In the genomic region with DNA sequence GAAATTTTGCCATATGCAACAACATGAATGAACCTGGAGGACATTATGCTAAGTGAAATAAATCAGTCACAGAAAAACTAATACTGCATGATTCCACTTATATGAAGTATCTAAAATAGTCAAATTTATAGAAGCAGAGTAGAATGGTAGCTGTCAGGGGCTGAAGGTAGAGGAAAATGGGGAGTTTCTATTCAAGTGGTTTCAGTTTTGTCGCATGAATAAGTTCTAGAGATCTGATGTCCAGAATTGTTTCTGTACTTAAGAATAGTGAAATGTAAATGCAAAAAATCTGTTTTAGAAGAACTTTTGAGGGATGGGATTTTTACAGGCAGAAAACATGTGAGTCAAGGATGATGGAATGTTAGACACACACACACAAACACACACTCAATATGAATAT, we compare ENCODE assay signal across 37 cellular contexts. TPM values are rescaled to one million over a fixed set of nuclear protein-coding genes. Genes with fewer than 3 reads are reported as not detected.
"Had no signal": no experiment of that assay in that cellular context is flagged by ENCODE, and none has a peak within 500 bp of the region (broad histone marks: within the 10 kb centered on the region; RNA-seq: fewer than 3 reads in every experiment).

No MANE protein-coding gene starts in this region.

- H3K27ac Mint-ChIP-seq: activated B cell treated with CpG ODN at 0.5 μM for 24 hours; activated CD4-positive, alpha-beta memory T cell treated with anti-CD3 and anti-CD28 coated beads for 36 hours; activated CD4-positive, alpha-beta T cell treated with anti-CD3 and anti-CD28 coated beads, Interleukin-2, amount 10 ng/mL, durations not matched to agents 24 days and 14 days; activated CD8-positive, alpha-beta T cell treated with anti-CD3 and anti-CD28 coated beads for 36 hours; activated naive CD4-positive, alpha-beta T cell treated with anti-CD3 and anti-CD28 coated beads for 36 hours; activated naive CD4-positive, alpha-beta T cell treated with anti-CD3 and anti-CD28 coated beads, Interleukin-2, amount 50 U/mL, for 72 hours; activated naive CD8-positive, alpha-beta T cell treated with anti-CD3 and anti-CD28 coated beads for 36 hours; activated T-cell treated with anti-CD3 and anti-CD28 coated beads, Interleukin-2, amount 50 U/mL, for 72 hours; activated T-helper 1 cell treated with anti-CD3 and anti-CD28 coated beads, Interleukin-12 subunit alpha, Interleukin-12 subunit beta, Interleukin-2, Interleukin-4 antibody, amounts not matched to agents 30 ng/mL and 10 ng/mL and 1 ng/mL, durations not matched to agents 14 hours and 24 hours and 36 hours; activated T-helper 17 cell treated with anti-CD3 and anti-CD28 coated beads, Interleukin-2, amount 50 U/mL, for 72 hours; brain; T-helper 1 cell treated with Interleukin-12 subunit alpha and Interleukin-12 subunit beta and Interleukin-4 antibody, amounts not matched to agents 30 μg/mL and 1 μg/mL, for 36 hours; T-helper 2 cell treated with Interferon-gamma antibody and Interleukin-4, amounts not matched to agents 5 μg/mL and 100 μg/mL, for 36 hours had no signal

- H3K27me3 ChIP-seq: adrenal gland, cardiac muscle cell had no signal

- H3K4me1 Mint-ChIP-seq: activated B cell treated with CpG ODN at 0.5 μM for 24 hours; activated CD4-positive, alpha-beta T cell treated with anti-CD3 and anti-CD28 coated beads, Interleukin-2, amount 10 ng/mL, durations not matched to agents 24 days and 14 days; activated naive CD8-positive, alpha-beta T cell treated with anti-CD3 and anti-CD28 coated beads for 36 hours; activated T-helper 17 cell treated with anti-CD3 and anti-CD28 coated beads, Interleukin-2, amount 50 U/mL, for 72 hours; brain; central memory CD8-positive, alpha-beta T cell had no signal

- H3K9me3 Mint-ChIP-seq: activated CD4-positive, alpha-beta memory T cell treated with anti-CD3 and anti-CD28 coated beads for 36 hours; activated CD4-positive, alpha-beta T cell treated with anti-CD3 and anti-CD28 coated beads, Interleukin-2, amount 10 ng/mL, durations not matched to agents 24 days and 14 days; activated CD8-positive, alpha-beta T cell treated with anti-CD3 and anti-CD28 coated beads for 36 hours; activated T-cell treated with anti-CD3 and anti-CD28 coated beads, Interleukin-2, amount 50 U/mL, for 4 hours; activated T-cell treated with anti-CD3 and anti-CD28 coated beads, Interleukin-2, amount 50 U/mL, for 72 hours; activated T-helper 1 cell treated with anti-CD3 and anti-CD28 coated beads, Interleukin-12 subunit alpha, Interleukin-12 subunit beta, Interleukin-2, Interleukin-4 antibody, amounts not matched to agents 30 ng/mL and 10 ng/mL and 1 ng/mL, durations not matched to agents 14 hours and 24 hours and 36 hours; activated T-helper 17 cell treated with anti-CD3 and anti-CD28 coated beads, Interleukin-2, amount 50 U/mL, for 72 hours; central memory CD8-positive, alpha-beta T cell had no signal

- H3K27ac ChIP-seq: adrenal gland, cardiac muscle cell, VCaP had no signal

- H3K4me1 ChIP-seq: adrenal gland had no signal

- ATAC-seq: activated CD8-positive, alpha-beta T cell treated with anti-CD3 and anti-CD28 coated beads for 36 hours; activated naive CD4-positive, alpha-beta T cell treated with anti-CD3 and anti-CD28 coated beads, Interleukin-2, amount 50 U/mL, for 72 hours; activated T-cell treated with anti-CD3 and anti-CD28 coated beads, Interleukin-2, amount 50 U/mL, for 4 hours; activated T-cell treated with anti-CD3 and anti-CD28 coated beads, Interleukin-2, amount 50 U/mL, for 72 hours; activated T-helper 17 cell treated with anti-CD3 and anti-CD28 coated beads, Interleukin-2, amount 50 U/mL, for 72 hours had no signal

- H3K4me3 Mint-ChIP-seq: activated B cell treated with CpG ODN at 0.5 μM for 24 hours; activated CD4-positive, alpha-beta memory T cell treated with anti-CD3 and anti-CD28 coated beads for 36 hours; activated CD4-positive, alpha-beta T cell treated with anti-CD3 and anti-CD28 coated beads, Interleukin-2, amount 10 ng/mL, durations not matched to agents 24 days and 14 days; activated CD8-positive, alpha-beta T cell treated with anti-CD3 and anti-CD28 coated beads for 36 hours; activated naive CD4-positive, alpha-beta T cell treated with anti-CD3 and anti-CD28 coated beads for 36 hours; activated naive CD8-positive, alpha-beta T cell treated with anti-CD3 and anti-CD28 coated beads for 36 hours; activated T-cell treated with anti-CD3 and anti-CD28 coated beads, Interleukin-2, amount 50 U/mL, for 4 hours; activated T-cell treated with anti-CD3 and anti-CD28 coated beads, Interleukin-2, amount 50 U/mL, for 72 hours; activated T-helper 1 cell treated with anti-CD3 and anti-CD28 coated beads, Interleukin-12 subunit alpha, Interleukin-12 subunit beta, Interleukin-2, Interleukin-4 antibody, amounts not matched to agents 30 ng/mL and 10 ng/mL and 1 ng/mL, durations not matched to agents 14 hours and 24 hours and 36 hours; activated T-helper 17 cell treated with anti-CD3 and anti-CD28 coated beads, Interleukin-2, amount 50 U/mL, for 72 hours; brain; central memory CD8-positive, alpha-beta T cell; T-helper 1 cell treated with Interleukin-12 subunit alpha and Interleukin-12 subunit beta and Interleukin-4 antibody, amounts not matched to agents 30 μg/mL and 1 μg/mL, for 36 hours; T-helper 2 cell treated with Interferon-gamma antibody and Interleukin-4, amounts not matched to agents 5 μg/mL and 100 μg/mL, for 36 hours had no signal

- H3K36me3 Mint-ChIP-seq: activated CD4-positive, alpha-beta memory T cell treated with anti-CD3 and anti-CD28 coated beads for 36 hours; activated naive CD4-positive, alpha-beta T cell treated with anti-CD3 and anti-CD28 coated beads, Interleukin-2, amount 50 U/mL, for 72 hours; activated naive CD8-positive, alpha-beta T cell treated with anti-CD3 and anti-CD28 coated beads for 36 hours; brain had no signal

- H3K36me3 ChIP-seq: adrenal gland, cardiac muscle cell had no signal

- H3K9me3 ChIP-seq: adrenal gland had no signal

- DNase-seq: activated B cell treated with CpG ODN at 0.5 μM for 24 hours; activated CD4-positive, alpha-beta memory T cell treated with anti-CD3 and anti-CD28 coated beads for 36 hours; activated CD4-positive, alpha-beta T cell treated with anti-CD3 and anti-CD28 coated beads for 4 hours; activated CD4-positive, alpha-beta T cell treated with anti-CD3 and anti-CD28 coated beads, Interleukin-2, amount 10 ng/mL, durations not matched to agents 24 days and 14 days; activated CD4-positive, alpha-beta T cell treated with anti-CD3 and anti-CD28 coated beads, Interleukin-2, amount 50 U/mL, for 1 hour; activated CD4-positive, alpha-beta T cell treated with anti-CD3 and anti-CD28 coated beads, Interleukin-2, amount 50 U/mL, for 4 hours; activated CD4-positive, CD25-positive, alpha-beta regulatory T cell treated with anti-CD3 and anti-CD28 coated beads, Interleukin-2, amount 50 U/mL, for 72 hours; activated CD8-positive, alpha-beta memory T cell treated with anti-CD3 and anti-CD28 coated beads, Interleukin-2, amount 50 U/mL, for 4 hours; activated CD8-positive, alpha-beta T cell treated with anti-CD3 and anti-CD28 coated beads for 36 hours; activated effector memory CD4-positive, alpha-beta T cell treated with anti-CD3 and anti-CD28 coated beads, Interleukin-2, amount 50 U/mL, for 16 hours; activated gamma-delta T cell treated with Interleukin-2 at 50 U/mL for 16 hours; activated naive CD4-positive, alpha-beta T cell; activated naive CD4-positive, alpha-beta T cell treated with anti-CD3 and anti-CD28 coated beads for 36 hours; activated naive CD4-positive, alpha-beta T cell treated with anti-CD3 and anti-CD28 coated beads, Interleukin-2, amount 50 U/mL, for 16 hours; activated naive CD8-positive, alpha-beta T cell treated with anti-CD3 and anti-CD28 coated beads for 36 hours; activated T-cell treated with anti-CD3 and anti-CD28 coated beads for 4 hours; activated T-cell treated with anti-CD3 and anti-CD28 coated beads, Interleukin-2, amount 50 U/mL, for 1 hour; activated T-cell treated with anti-CD3 and anti-CD28 coated beads, Interleukin-2, amount 50 U/mL, for 4 hours; activated T-cell treated with anti-CD3 and anti-CD28 coated beads, Interleukin-2, amount 50 U/mL, for 72 hours; adrenal gland; amniotic stem cell; aorta; caudate nucleus; cerebellar nuclear complex; T-helper 1 cell; T-helper 2 cell; T-helper 9 cell had no signal

- H3K4me3 ChIP-seq: adrenal gland, cardiac muscle cell had no signal

- H3K27me3 Mint-ChIP-seq: activated B cell treated with CpG ODN at 0.5 μM for 24 hours; activated CD4-positive, alpha-beta memory T cell treated with anti-CD3 and anti-CD28 coated beads for 36 hours; activated CD4-positive, alpha-beta T cell treated with anti-CD3 and anti-CD28 coated beads, Interleukin-2, amount 10 ng/mL, durations not matched to agents 24 days and 14 days; activated CD8-positive, alpha-beta T cell treated with anti-CD3 and anti-CD28 coated beads for 36 hours; activated naive CD8-positive, alpha-beta T cell treated with anti-CD3 and anti-CD28 coated beads for 36 hours; activated T-helper 17 cell treated with anti-CD3 and anti-CD28 coated beads, Interleukin-2, amount 50 U/mL, for 72 hours; central memory CD8-positive, alpha-beta T cell had no signal

RNA-seq across cellular contexts. Expression of a gene that starts 34.1 kb away (rescaled TPM):
- total RNA-seq: activated B cell treated with CpG ODN at 0.5 μM for 24 hours; activated CD4-positive, alpha-beta memory T cell treated with anti-CD3 and anti-CD28 coated beads for 36 hours; activated CD4-positive, alpha-beta T cell treated with anti-CD3 and anti-CD28 coated beads, Interleukin-2, amount 10 ng/mL, durations not matched to agents 24 days and 14 days; activated CD8-positive, alpha-beta memory T cell treated with anti-CD3 and anti-CD28 coated beads for 36 hours; activated CD8-positive, alpha-beta T cell treated with anti-CD3 and anti-CD28 coated beads for 36 hours; activated naive CD4-positive, alpha-beta T cell treated with anti-CD3 and anti-CD28 coated beads for 36 hours; activated naive CD4-positive, alpha-beta T cell treated with anti-CD3 and anti-CD28 coated beads, Interleukin-2, amount 50 U/mL, for 72 hours; activated naive CD8-positive, alpha-beta T cell treated with anti-CD3 and anti-CD28 coated beads for 36 hours; activated T-cell treated with anti-CD3 and anti-CD28 coated beads, Interleukin-2, amount 50 U/mL, for 4 hours; activated T-cell treated with anti-CD3 and anti-CD28 coated beads, Interleukin-2, amount 50 U/mL, for 72 hours; activated T-helper 1 cell treated with anti-CD3 and anti-CD28 coated beads, Interleukin-12 subunit alpha, Interleukin-12 subunit beta, Interleukin-2, Interleukin-4 antibody, amounts not matched to agents 30 ng/mL and 10 ng/mL and 1 ng/mL, durations not matched to agents 14 hours and 24 hours and 36 hours; activated T-helper 17 cell treated with anti-CD3 and anti-CD28 coated beads, Interleukin-2, amount 50 U/mL, for 72 hours had no signal
